21 cellular contexts compared by ENCODE assay signal in the genomic region with DNA sequence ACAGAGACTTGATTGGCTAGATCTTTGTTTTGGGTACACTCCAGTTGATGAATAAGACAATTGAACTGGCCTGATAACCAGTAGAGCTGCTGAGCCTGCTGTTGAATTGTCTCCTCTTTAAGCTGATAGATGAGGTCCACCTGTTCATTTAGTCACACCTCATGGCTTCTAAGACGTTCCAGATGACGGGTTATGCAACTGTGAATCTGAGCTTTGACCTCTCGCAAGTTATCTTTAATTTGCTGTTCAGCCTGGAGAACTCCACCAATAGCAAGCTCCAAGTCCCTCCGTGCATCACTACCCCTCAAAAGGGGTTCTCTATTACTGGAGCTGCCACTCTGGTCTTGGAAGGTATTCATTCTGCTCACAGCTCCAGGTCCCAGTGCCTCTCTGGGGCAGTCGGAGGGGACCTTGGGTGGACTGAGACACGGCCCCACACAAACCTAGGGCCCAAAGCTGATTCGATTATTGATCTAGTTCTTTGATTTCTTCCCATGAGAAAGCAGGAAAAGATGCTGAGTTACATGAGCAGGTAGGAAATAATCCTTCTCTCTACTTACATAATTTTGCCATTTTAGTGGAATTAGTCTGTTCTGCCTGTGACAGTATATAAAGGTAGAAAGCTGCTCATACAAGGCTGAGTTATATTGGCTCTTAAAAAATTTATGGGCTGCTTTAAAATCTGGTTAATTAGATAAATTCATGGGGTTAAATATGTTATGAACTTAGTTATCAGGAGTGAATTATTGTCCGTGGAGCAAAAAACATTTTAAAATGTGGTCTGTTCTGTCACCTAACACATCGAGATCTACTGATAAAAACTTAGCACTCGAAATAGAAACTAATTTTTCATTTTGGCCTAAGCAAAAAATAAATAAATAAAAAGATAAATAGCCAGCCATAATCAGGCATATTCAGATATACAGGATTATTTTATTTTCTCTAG. TPM values are rescaled to one million over a fixed set of nuclear protein-coding genes. Genes with fewer than 3 reads are reported as not detected.
DNase-seq lines count a peak whose midpoint lies in the region; ATAC-seq and FAIRE-seq lines count a peak whose summit lies in the region.
"Had no signal": no experiment of that assay in that cellular context is flagged by ENCODE, and none has a peak within 500 bp of the region (broad histone marks: within the 10 kb centered on the region; RNA-seq: fewer than 3 reads in every experiment).

No MANE protein-coding gene starts in this region.

- intact Hi-C loops in posterior vena cava (cut with DNase I), result no loop called here

- H3K4me3 Mint-ChIP-seq in effector memory CD8-positive, alpha-beta T cell, result peak overlapping the region; percentile 70
- H3K4me3 Mint-ChIP-seq in activated CD4-positive, alpha-beta memory T cell treated with anti-CD3 and anti-CD28 coated beads, Interleukin-2, amount 10 ng/mL, durations not matched to agents 7 days and 5 days, result no peak overlapping the region
- H3K4me3 Mint-ChIP-seq: activated naive CD8-positive, alpha-beta T cell; dendritic cell treated with granulocyte-macrophage colony-stimulating factor and Interleukin-4, amounts not matched to agents 40 ng/mL and 50 ng/mL, for 4 days had no signal

- no peaks in the 10 kb centered on the region for H3K9me3 Mint-ChIP-seq in effector memory CD8-positive, alpha-beta T cell
- H3K9me3 Mint-ChIP-seq in activated CD4-positive, alpha-beta memory T cell treated with anti-CD3 and anti-CD28 coated beads, Interleukin-2, amount 10 ng/mL, durations not matched to agents 7 days and 5 days, result peaks cover 2% of the 10 kb centered on the region
- H3K9me3 Mint-ChIP-seq: dendritic cell treated with granulocyte-macrophage colony-stimulating factor and Interleukin-4, amounts not matched to agents 40 ng/mL and 50 ng/mL, for 4 days had no signal

- H3K36me3 Mint-ChIP-seq in effector memory CD8-positive, alpha-beta T cell (ENCODE audit: insufficient read depth), result peaks cover 4% of the 10 kb centered on the region
- H3K36me3 Mint-ChIP-seq in activated CD4-positive, alpha-beta memory T cell treated with anti-CD3 and anti-CD28 coated beads, Interleukin-2, amount 10 ng/mL, durations not matched to agents 7 days and 5 days (ENCODE audit: low read depth), result peaks cover 37% of the 10 kb centered on the region

- CTCF ChIA-PET in activated CD4-positive, alpha-beta memory T cell treated with anti-CD3 and anti-CD28 coated beads, Interleukin-2, amount 10 ng/mL, durations not matched to agents 7 days and 5 days (lab: Charles Lee), result interaction anchor here (0.9 to 1.2 kb wide), 2 partner anchors 9 to 16 kb away, joined by 3 read pairs; no protein-coding TSS in a partner anchor

- no peaks in the 10 kb centered on the region for H3K27me3 Mint-ChIP-seq in effector memory CD8-positive, alpha-beta T cell
- H3K27me3 Mint-ChIP-seq in activated CD4-positive, alpha-beta memory T cell treated with anti-CD3 and anti-CD28 coated beads, Interleukin-2, amount 10 ng/mL, durations not matched to agents 7 days and 5 days, result no peaks in the 10 kb centered on the region
- H3K27me3 Mint-ChIP-seq: activated naive CD8-positive, alpha-beta T cell; dendritic cell treated with granulocyte-macrophage colony-stimulating factor and Interleukin-4, amounts not matched to agents 40 ng/mL and 50 ng/mL, for 4 days had no signal

- peak overlapping the region; percentile 57 to 91 for H3K27ac Mint-ChIP-seq in effector memory CD8-positive, alpha-beta T cell
- H3K27ac Mint-ChIP-seq in activated CD4-positive, alpha-beta memory T cell treated with anti-CD3 and anti-CD28 coated beads, Interleukin-2, amount 10 ng/mL, durations not matched to agents 7 days and 5 days, result no peak overlapping the region
- H3K27ac Mint-ChIP-seq: activated naive CD8-positive, alpha-beta T cell; dendritic cell treated with granulocyte-macrophage colony-stimulating factor and Interleukin-4, amounts not matched to agents 40 ng/mL and 50 ng/mL, for 4 days had no signal

- no peak for DNase-seq in GM19239 (ENCODE audit: insufficient read length, low spot score)
- no peak for DNase-seq in effector memory CD8-positive, alpha-beta T cell
- no peak for DNase-seq in activated CD4-positive, alpha-beta memory T cell treated with anti-CD3 and anti-CD28 coated beads, Interleukin-2, amount 10 ng/mL, durations not matched to agents 7 days and 5 days
- DNase-seq in SHP77 (lab: John Stamatoyannopoulos, UW), result no peak
- DNase-seq in kidney tubule cell (ENCODE audit: low spot score), result no peak
- no peak for DNase-seq in posterior vena cava (ENCODE audit: low spot score)
- DNase-seq: body of pancreas; left ventricle myocardium superior; NCI-H146; NCI-H226; nucleus accumbens; right lobe of liver; stimulated activated CD4-positive, alpha-beta T cell treated with anti-CD3 and anti-CD28 coated beads, Interleukin-1b, Interleukin-23, amount 100 ng/mL, for 48 hours had no signal

- FAIRE-seq in GM19239 (lab: Jason Lieb, UNC), result peak; percentile 92
- FAIRE-seq: HTR-8/SVneo had no signal

- H3K4me1 Mint-ChIP-seq in effector memory CD8-positive, alpha-beta T cell (ENCODE audit: low read depth in 2 of 2), result peaks cover 23 to 54% of the 10 kb centered on the region in 2 donors
- peaks cover 31% of the 10 kb centered on the region for H3K4me1 Mint-ChIP-seq in activated CD4-positive, alpha-beta memory T cell treated with anti-CD3 and anti-CD28 coated beads, Interleukin-2, amount 10 ng/mL, durations not matched to agents 7 days and 5 days

- POLR2A ChIA-PET in activated CD4-positive, alpha-beta memory T cell treated with anti-CD3 and anti-CD28 coated beads, Interleukin-2, amount 10 ng/mL, durations not matched to agents 7 days and 5 days (lab: Charles Lee), result interaction anchor here (0.9 kb wide), 1 partner anchor 528 kb away, joined by 3 read pairs; a partner anchor contains a TSS

- peak; percentile 29 for ATAC-seq in GM18502 (IDR thresholded peaks at IDR 0.05; ENCODE audit: poor library complexity, unreplicated experiment)
- peak; percentile 42 for ATAC-seq in HG03139 (IDR thresholded peaks at IDR 0.05; ENCODE audit: unreplicated experiment)
- peak; percentile 65 for ATAC-seq in effector memory CD8-positive, alpha-beta T cell (replicated peaks)
- ATAC-seq: body of pancreas, left ventricle myocardium superior had no signal

RNA-seq across cellular contexts. Expression of a gene that starts 6.8 kb away (rescaled TPM):
- total RNA-seq in activated CD4-positive, alpha-beta memory T cell treated with anti-CD3 and anti-CD28 coated beads, Interleukin-2, amount 10 ng/mL, durations not matched to agents 7 days and 5 days, result 10 to 100 TPM; 11.3 to 13.5 TPM
- 1 to 10 TPM; 5.8 to 6.9 TPM for total RNA-seq in posterior vena cava

RNA-seq across cellular contexts. Expression of a gene that starts 54.0 kb away (rescaled TPM):
- total RNA-seq in activated CD4-positive, alpha-beta memory T cell treated with anti-CD3 and anti-CD28 coated beads, Interleukin-2, amount 10 ng/mL, durations not matched to agents 7 days and 5 days, result not detected
- not detected for total RNA-seq in posterior vena cava
- total RNA-seq: body of pancreas, esophagus mucosa, left ventricle myocardium superior, right lobe of liver, RPMI7951, subcutaneous adipose tissue had no signal
